ENCODE assay signal across 9 cellular contexts in genomic region chr12:31316964-31317363, GRCh38. TPM values are rescaled to one million over a fixed set of nuclear protein-coding genes. Genes with fewer than 3 reads are reported as not detected.
DNase-seq lines count a peak whose midpoint lies in the region; ATAC-seq and TF ChIP-seq lines count a peak whose summit lies in the region.
"Had no signal": no experiment of that assay in that cellular context is flagged by ENCODE, and none has a peak within 500 bp of the region (broad histone marks: within the 10 kb centered on the region; RNA-seq: fewer than 3 reads in every experiment).

No MANE protein-coding gene starts in this region.

- H3K4me1 ChIP-seq in mucosa of rectum (ENCODE audit: control insufficient read depth in 2 of 2, insufficient read depth in 2 of 2, low read length in 2 of 2): peaks cover 5 to 8% of the 10 kb centered on the region in 2 donors
- peaks cover 6 to 7% of the 10 kb centered on the region in 2 donors for H3K4me1 ChIP-seq in thyroid gland

- H3K9me3 ChIP-seq in CD4-positive, alpha-beta T cell (ENCODE audit: control insufficient read depth, low read length): no peaks in the 10 kb centered on the region
- H3K9me3 ChIP-seq in mucosa of rectum (ENCODE audit: control insufficient read depth in 2 of 2, low read length in 2 of 2) (no peaks in the 10 kb centered on the region), thyroid gland (no peaks in the 10 kb centered on the region)

- H3K9me3 Mint-ChIP-seq in CD4-positive, alpha-beta T cell: no peaks in the 10 kb centered on the region
- no peaks in the 10 kb centered on the region for H3K9me3 Mint-ChIP-seq in activated naive CD8-positive, alpha-beta T cell treated with anti-CD3 and anti-CD28 coated beads, Interleukin-2, amount 50 U/mL, for 24 hours

- peaks cover 18% of the 10 kb centered on the region for H3K36me3 Mint-ChIP-seq in CD4-positive, alpha-beta T cell (ENCODE audit: low read depth)
- peaks cover 53% of the 10 kb centered on the region for H3K36me3 Mint-ChIP-seq in activated naive CD8-positive, alpha-beta T cell treated with anti-CD3 and anti-CD28 coated beads, Interleukin-2, amount 50 U/mL, for 24 hours (ENCODE audit: low read depth)

- H3K27me3 Mint-ChIP-seq in CD4-positive, alpha-beta T cell: no peaks in the 10 kb centered on the region
- no peaks in the 10 kb centered on the region for H3K27me3 Mint-ChIP-seq in activated naive CD8-positive, alpha-beta T cell treated with anti-CD3 and anti-CD28 coated beads, Interleukin-2, amount 50 U/mL, for 24 hours

- no peaks in the 10 kb centered on the region for H3K27me3 ChIP-seq in CD4-positive, alpha-beta T cell (ENCODE audit: control insufficient read depth, insufficient read depth, low read length)
- H3K27me3 ChIP-seq in mucosa of rectum (ENCODE audit: control insufficient read depth in 2 of 2, insufficient read depth in 2 of 2, low read length in 2 of 2) (no peaks in the 10 kb centered on the region), thyroid gland (no peaks in the 10 kb centered on the region), H7 (ENCODE audit: control insufficient read depth, insufficient read depth, low read length) (no peaks in the 10 kb centered on the region)

- WGBS in thyroid gland, 2 donors: 45 to 57% methylated on average over 2 of the region's 2 CpGs

- POLR2A ChIA-PET in CD4-positive, alpha-beta T cell (lab: Charles Lee): interaction anchor here (1.4 to 1.9 kb wide), 2 partner anchors 9 to 46 kb away, joined by 4 to 11 read pairs; partner anchors contain the start of gene SINHCAF

- ATAC-seq in CD4-positive, alpha-beta T cell (ENCODE audit: poor library complexity): no peak
- peak; percentile 34 for ATAC-seq in HG02938 (IDR thresholded peaks at IDR 0.05; ENCODE audit: unreplicated experiment)
- ATAC-seq in activated naive CD8-positive, alpha-beta T cell treated with anti-CD3 and anti-CD28 coated beads, Interleukin-2, amount 50 U/mL, for 24 hours: no peak
- no peak for ATAC-seq in HG02870 (IDR thresholded peaks at IDR 0.05; ENCODE audit: unreplicated experiment)

- H3K4me1 Mint-ChIP-seq in CD4-positive, alpha-beta T cell (ENCODE audit: low read depth): peaks cover 85% of the 10 kb centered on the region
- H3K4me1 Mint-ChIP-seq in activated naive CD8-positive, alpha-beta T cell treated with anti-CD3 and anti-CD28 coated beads, Interleukin-2, amount 50 U/mL, for 24 hours: peaks cover 81% of the 10 kb centered on the region

- H3K36me3 ChIP-seq in mucosa of rectum (ENCODE audit: control insufficient read depth in 2 of 2, insufficient read depth in 2 of 2, low read length in 2 of 2): no peaks in the 10 kb centered on the region
- H3K36me3 ChIP-seq in thyroid gland: no peaks in the 10 kb centered on the region
- H3K36me3 ChIP-seq in H7 (replicated peaks; ENCODE audit: control insufficient read depth, insufficient read depth, low read length): no peaks in the 10 kb centered on the region

- H3K4me3 Mint-ChIP-seq in CD4-positive, alpha-beta T cell: peak overlapping the region; percentile 86
- H3K4me3 Mint-ChIP-seq in activated naive CD8-positive, alpha-beta T cell treated with anti-CD3 and anti-CD28 coated beads, Interleukin-2, amount 50 U/mL, for 24 hours: peak overlapping the region; percentile 97

- TF ChIP-seq POLR2A in thyroid gland (IDR thresholded peaks at IDR 0.05): no peak

- no peak for TF ChIP-seq CTCF in CD4-positive, alpha-beta T cell (IDR thresholded peaks at IDR 0.05)
- TF ChIP-seq CTCF in thyroid gland (IDR thresholded peaks at IDR 0.05): no peak

- H3K27ac ChIP-seq in CD4-positive, alpha-beta T cell (ENCODE audit: low read depth, low read length): peak overlapping the region; percentile 16
- H3K27ac ChIP-seq in mucosa of rectum (ENCODE audit: low read depth in 2 of 2, low read length in 2 of 2) (peak overlapping the region; percentile 39 to 56), thyroid gland (peak overlapping the region in 1 of 3 donors; percentile 8)

- intact Hi-C loops in CD4-positive, alpha-beta T cell (cut with DNase I, micrococcal nuclease): no loop called here
- intact Hi-C loops in thyroid gland (cut with DNase I): no loop called here

- H3K4me3 ChIP-seq in mucosa of rectum (ENCODE audit: low read length in 2 of 2): peak overlapping the region in 1 of 2 donors; percentile 62
- H3K4me3 ChIP-seq in thyroid gland (replicated peaks in 1 of 3): peak overlapping the region in 1 of 3 donors; percentile 0
- H3K4me3 ChIP-seq in H7 (ENCODE audit: insufficient read depth, low read depth, low read length): no peak overlapping the region

- no peak for DNase-seq in CD4-positive, alpha-beta T cell
- DNase-seq in activated naive CD8-positive, alpha-beta T cell treated with anti-CD3 and anti-CD28 coated beads, Interleukin-2, amount 50 U/mL, for 24 hours: no peak
- DNase-seq in NCI-H1930 (lab: John Stamatoyannopoulos, UW): no peak
- DNase-seq in thyroid gland: no peak
- DNase-seq in H7: no peak
- DNase-seq: islet precursor cell had no signal

- peak overlapping the region; percentile 85 for H3K27ac Mint-ChIP-seq in CD4-positive, alpha-beta T cell
- peak overlapping the region; percentile 98 for H3K27ac Mint-ChIP-seq in activated naive CD8-positive, alpha-beta T cell treated with anti-CD3 and anti-CD28 coated beads, Interleukin-2, amount 50 U/mL, for 24 hours

- peak overlapping the region; percentile 15 for H3K9ac ChIP-seq in mucosa of rectum (ENCODE audit: low read depth in 1 of 2, low read length in 2 of 2)

- CTCF ChIA-PET in CD4-positive, alpha-beta T cell (lab: Charles Lee): no interaction called here

RNA-seq across cellular contexts. Expression of gene SINHCAF, which starts 9.0 kb away (rescaled TPM):
- total RNA-seq in CD4-positive, alpha-beta T cell: 100 to 1,000 TPM; 103 to 119 TPM
- total RNA-seq in thyroid gland: 100 to 1,000 TPM in 1 of 4 donors, 10 to 100 TPM in 3; 24.0 to 111 (median 55.2) TPM
- total RNA-seq in H7 (2014; rRNA removed; shearing (Covaris generic)): 265 and 349 TPM in 2 replicates
